Comparison of ENCODE assay signal across 14 cellular contexts in the genomic region with DNA sequence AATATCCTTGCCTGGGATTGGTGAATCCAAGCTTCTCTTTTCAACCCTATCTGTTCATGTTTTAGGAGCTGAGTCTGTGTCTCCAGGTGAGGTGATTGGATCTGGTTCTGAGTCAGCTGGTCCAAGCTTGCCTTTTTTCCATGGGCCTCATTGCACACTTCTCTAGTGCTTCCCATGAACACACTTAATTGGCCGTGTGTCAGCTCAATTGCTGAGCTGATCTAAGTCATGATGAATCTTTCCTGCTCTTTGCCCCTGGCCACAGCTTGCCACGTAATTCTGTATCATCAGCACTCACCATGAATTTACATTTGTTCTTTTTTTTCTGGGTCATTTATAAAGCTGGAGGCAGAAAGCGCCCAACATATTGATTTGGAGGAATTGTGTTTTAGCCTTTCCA.
DNase-seq lines count a peak whose midpoint lies in the region; ATAC-seq and TF ChIP-seq lines count a peak whose summit lies in the region.
"Had no signal": no experiment of that assay in that cellular context is flagged by ENCODE, and none has a peak within 500 bp of the region (broad histone marks: within the 10 kb centered on the region; RNA-seq: fewer than 3 reads in every experiment).

No MANE protein-coding gene starts in this region.

- peaks cover 23% of the 10 kb centered on the region for H3K27me3 Mint-ChIP-seq in HFFc6 (ENCODE audit: insufficient read depth)

- H3K9me3 ChIP-seq in aorta (ENCODE audit: control insufficient read depth, low read length), result no peaks in the 10 kb centered on the region

- H3K4me3 ChIP-seq in fibroblast of the aortic adventitia (ENCODE audit: low read depth, low read length), result no peak overlapping the region
- no peak overlapping the region for H3K4me3 ChIP-seq in aorta (ENCODE audit: low read length in 2 of 2)

- no peak overlapping the region for H3K27ac ChIP-seq in aorta (ENCODE audit: low read depth in 1 of 2, low read length in 2 of 2)
- H3K27ac ChIP-seq: parathyroid adenoma had no signal

- no peaks in the 10 kb centered on the region for H3K4me1 ChIP-seq in aorta (ENCODE audit: control insufficient read depth in 1 of 2, insufficient read depth in 2 of 2, low read length in 2 of 2)
- H3K4me1 ChIP-seq: parathyroid adenoma had no signal

- 46 to 47% methylated on average over 3 of the region's 3 CpGs for WGBS in aorta, 2 donors

- TF ChIP-seq CTCF in HFFc6 (IDR thresholded peaks at IDR 0.05), result no peak
- no peak for TF ChIP-seq CTCF in fibroblast of the aortic adventitia (IDR thresholded peaks at IDR 0.05; ENCODE audit: insufficient read depth, low read length)

- in situ Hi-C loops in ACHN (cut with HindIII; ENCODE audit: low pct_ligation_motif_present, low pct_unique_long_range_greater_than_20kb, low sequenced_read_pairs), result no loop called here

- no peaks in the 10 kb centered on the region for H3K9me3 Mint-ChIP-seq in HFFc6

- H3K4me1 Mint-ChIP-seq in HFFc6 (ENCODE audit: low read depth), result peaks cover 23% of the 10 kb centered on the region

- no peaks in the 10 kb centered on the region for H3K36me3 ChIP-seq in aorta (ENCODE audit: control insufficient read depth in 1 of 2, insufficient read depth in 2 of 2, low read length in 1 of 2)

- peak overlapping the region; percentile 16 for H3K4me3 Mint-ChIP-seq in HFFc6

- intact Hi-C loops in aorta (cut with DNase I), result no loop called here

- H3K36me3 Mint-ChIP-seq in HFFc6 (ENCODE audit: low read depth), result no peaks in the 10 kb centered on the region; the same call in 1 of the 2 replicates

- no peak for ATAC-seq in aorta (ENCODE audit: low FRiP score)

- H3K27ac Mint-ChIP-seq in HFFc6, result peak overlapping the region; percentile 66

- peak; percentile 53 for DNase-seq in ACHN
- DNase-seq in HFFc6, result peak; percentile 92
- peak; percentile 73 for DNase-seq in T1000 (lab: John Stamatoyannopoulos, UW)
- DNase-seq in fibroblast of the aortic adventitia (ENCODE audit: low read depth), result peak; percentile 50
- no peak for DNase-seq in stimulated activated CD4-positive, alpha-beta T cell treated with anti-CD3 and anti-CD28 coated beads, Interleukin-4, amount 100 ng/mL, for 1 hour
- no peak for DNase-seq in C1 segment of cervical spinal cord (lab: John Stamatoyannopoulos, UW)
- no peak for DNase-seq in aorta
- no peak for DNase-seq in NCI-H2029 (lab: John Stamatoyannopoulos, UW)
- DNase-seq: activated naive CD4-positive, alpha-beta T cell treated with Interleukin-2 at 50 U/mL for 16 hours; midbrain; NCI-H146; NCI-H748 treated with DMSO at 0.1 percent for 48 hours; stimulated activated CD4-positive, alpha-beta T cell treated with anti-CD3 and anti-CD28 coated beads, Interleukin-15, amount 100 ng/mL, for 24 hours had no signal

- H3K27me3 ChIP-seq in aorta (ENCODE audit: control insufficient read depth in 1 of 2, insufficient read depth in 2 of 2, low read length in 1 of 2), result no peaks in the 10 kb centered on the region

Comparison
In these comparisons a context has a peak if more than half of its experiments do, and no peak if none do; other contexts are left out.
1. DNase-seq: peak in ACHN (single experiment), HFFc6 (single experiment), T1000 (single experiment) and fibroblast of the aortic adventitia (single experiment); none in stimulated activated CD4-positive, alpha-beta T cell treated with anti-CD3 and anti-CD28 coated beads, Interleukin-4, amount 100 ng/mL, for 1 hour (single experiment), C1 segment of cervical spinal cord (0 of 14), aorta (0 of 2) and NCI-H2029 (single experiment).